Comparison of ENCODE assay signal across 9 cellular contexts in the genomic region with DNA sequence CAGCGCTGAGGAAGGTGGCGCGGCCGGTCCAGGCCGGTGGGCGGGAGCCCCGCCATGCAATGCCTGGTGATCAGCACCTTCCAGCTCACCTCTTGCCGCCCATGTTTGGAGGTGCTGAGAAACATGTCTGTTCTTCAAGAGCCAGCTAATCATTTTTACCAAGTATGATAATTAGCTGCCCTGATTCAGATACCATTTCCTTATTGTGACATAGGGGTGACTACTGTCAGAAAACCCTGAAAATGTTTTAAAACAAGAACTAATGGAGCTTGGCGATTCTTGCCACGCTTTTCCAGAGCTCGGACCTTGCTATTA. TPM values are rescaled to one million over a fixed set of nuclear protein-coding genes. Genes with fewer than 3 reads are reported as not detected.
DNase-seq lines count a peak whose midpoint lies in the region; ATAC-seq and TF ChIP-seq lines count a peak whose summit lies in the region.
"Had no signal": no experiment of that assay in that cellular context is flagged by ENCODE, and none has a peak within 500 bp of the region (broad histone marks: within the 10 kb centered on the region; RNA-seq: fewer than 3 reads in every experiment).

No MANE protein-coding gene starts in this region.

- peak overlapping the region; percentile 56 for H3K4me3 Mint-ChIP-seq in osteocyte (ENCODE audit: unreplicated experiment)

- H3K9me3 ChIP-seq in BLaER1 treated with 17β-estradiol and CSF1 and Interleukin-3, amounts not matched to agents 10 nM and 100 nM (replicated peaks in 1 of 11): peaks cover 0 to 3% (median 0%) of the 10 kb centered on the region in 11 experiments; a peak in 4 of 22 replicates
- H3K9me3 ChIP-seq in esophagus muscularis mucosa: no peaks in the 10 kb centered on the region
- no peaks in the 10 kb centered on the region for H3K9me3 ChIP-seq in BE2C

- no peaks in the 10 kb centered on the region for H4K20me1 ChIP-seq in BLaER1 treated with 17β-estradiol and CSF1 and Interleukin-3, amounts not matched to agents 10 nM and 100 nM

- no peaks in the 10 kb centered on the region for H3K36me3 Mint-ChIP-seq in osteocyte (ENCODE audit: unreplicated experiment)

- no peak for ATAC-seq in GM18861 (IDR thresholded peaks at IDR 0.05; ENCODE audit: unreplicated experiment)

- H3K27me3 Mint-ChIP-seq in osteocyte (ENCODE audit: unreplicated experiment): peaks cover 46% of the 10 kb centered on the region

- H3K4me1 Mint-ChIP-seq in osteocyte (ENCODE audit: unreplicated experiment): peaks cover 1% of the 10 kb centered on the region

- WGBS in esophagus muscularis mucosa: 18% methylated on average over 11 of the region's 11 CpGs

- TF ChIP-seq CTCF in NB4 (IDR thresholded peaks at IDR 0.05; ENCODE audit: low read depth, low read length) (no peak), esophagus muscularis mucosa (IDR thresholded peaks at IDR 0.05) (no peak), osteocyte (IDR thresholded peaks at IDR 0.05) (no peak), BE2C (IDR thresholded peaks at IDR 0.05; ENCODE audit: low read depth, low read length) (no peak)

- H3K9me3 Mint-ChIP-seq in osteocyte (ENCODE audit: unreplicated experiment): no peaks in the 10 kb centered on the region

- intact Hi-C loops in esophagus muscularis mucosa (cut with DNase I): no loop called here

- no peak for TF ChIP-seq POLR2A in NB4 (IDR thresholded peaks at IDR 0.05; ENCODE audit: extremely low read depth, insufficient read length)
- TF ChIP-seq POLR2A in esophagus muscularis mucosa (IDR thresholded peaks at IDR 0.05; ENCODE audit: low read depth): no peak

- H3K4me2 ChIP-seq in BLaER1 treated with 17β-estradiol and CSF1 and Interleukin-3, amounts not matched to agents 10 nM and 100 nM: peak overlapping the region; percentile 86 to 99 (median 95)

- H3K36me3 ChIP-seq in BLaER1 treated with 17β-estradiol and CSF1 and Interleukin-3, amounts not matched to agents 10 nM and 100 nM: no peaks in the 10 kb centered on the region
- H3K36me3 ChIP-seq in esophagus muscularis mucosa: no peaks in the 10 kb centered on the region
- H3K36me3 ChIP-seq in BE2C: no peaks in the 10 kb centered on the region

- peak overlapping the region in 5 of 11 experiments; percentile 53 to 76 (median 75); a peak in 6 of 22 replicates for H3K27ac ChIP-seq in BLaER1 treated with 17β-estradiol and CSF1 and Interleukin-3, amounts not matched to agents 10 nM and 100 nM
- peak overlapping the region; percentile 58 to 88 (median 78) for H3K27ac ChIP-seq in esophagus muscularis mucosa (replicated peaks in 1 of 4)

- H3K27ac Mint-ChIP-seq in osteocyte (ENCODE audit: unreplicated experiment): no peak overlapping the region

- peaks cover 24 to 50% (median 42%) of the 10 kb centered on the region in 11 experiments for H3K27me3 ChIP-seq in BLaER1 treated with 17β-estradiol and CSF1 and Interleukin-3, amounts not matched to agents 10 nM and 100 nM
- H3K27me3 ChIP-seq in esophagus muscularis mucosa: peaks cover 0 to 18% (median 0%) of the 10 kb centered on the region in 4 donors
- H3K27me3 ChIP-seq in BE2C: peaks cover 26% of the 10 kb centered on the region

- H3K9ac ChIP-seq in BLaER1 treated with 17β-estradiol and CSF1 and Interleukin-3, amounts not matched to agents 10 nM and 100 nM: peak overlapping the region; percentile 54 to 82 (median 78); a peak in 21 of 22 replicates

- TF ChIP-seq EP300 in esophagus muscularis mucosa (IDR thresholded peaks at IDR 0.05): no peak

- peaks cover 0 to 15% (median 9%) of the 10 kb centered on the region in 10 experiments; a peak in 11 of 20 replicates for H3K4me1 ChIP-seq in BLaER1 treated with 17β-estradiol and CSF1 and Interleukin-3, amounts not matched to agents 10 nM and 100 nM
- H3K4me1 ChIP-seq in esophagus muscularis mucosa: peaks cover 15 to 26% (median 22%) of the 10 kb centered on the region in 4 donors
- H3K4me1 ChIP-seq in BE2C: no peaks in the 10 kb centered on the region

- peak overlapping the region; percentile 70 to 86 (median 78) for H3K4me3 ChIP-seq in BLaER1 treated with 17β-estradiol and CSF1 and Interleukin-3, amounts not matched to agents 10 nM and 100 nM
- H3K4me3 ChIP-seq in NB4 (ENCODE audit: low read depth, low read length) (no peak overlapping the region), esophagus muscularis mucosa (peak overlapping the region; percentile 66 to 72 (median 68)), BE2C (ENCODE audit: low read depth, low read length) (no peak overlapping the region)

- DNase-seq in NB4 (ENCODE audit: low read depth) (peak; percentile 18), esophagus muscularis mucosa (ENCODE audit: extremely low spot score) (no peak), osteocyte (ENCODE audit: extremely low spot score, unreplicated experiment) (no peak), BE2C (no peak), AG08395 (ENCODE audit: low spot score) (no peak)
- no peak for DNase-seq in effector CD4-positive, alpha-beta T cell

RNA-seq across cellular contexts. Expression of gene SFTPD, which starts 33.5 kb away (rescaled TPM):
- 1 to 10 TPM in 3 of 4 donors, under 1 TPM in 1; 0.83 to 3.0 (median 1.5) TPM for total RNA-seq in esophagus muscularis mucosa
- 0.35 and 0.60 TPM in 2 replicates for total RNA-seq in osteocyte
- polyA plus RNA-seq in BE2C (2012; ENCODE audit: insufficient read depth, insufficient read length, low read depth): not detected
- total RNA-seq: pulmonary artery endothelial cell had no signal

Comparison
In these comparisons a context has a peak if more than half of its experiments do, and no peak if none do; other contexts are left out.
1. H3K4me3 ChIP-seq: peak in BLaER1 treated with 17β-estradiol and CSF1 and Interleukin-3, amounts not matched to agents 10 nM and 100 nM (10 of 10) and esophagus muscularis mucosa (4 of 4); none in NB4 (single experiment) and BE2C (single experiment).